Comparison of ENCODE assay signal across 8 cellular contexts in the genomic region with DNA sequence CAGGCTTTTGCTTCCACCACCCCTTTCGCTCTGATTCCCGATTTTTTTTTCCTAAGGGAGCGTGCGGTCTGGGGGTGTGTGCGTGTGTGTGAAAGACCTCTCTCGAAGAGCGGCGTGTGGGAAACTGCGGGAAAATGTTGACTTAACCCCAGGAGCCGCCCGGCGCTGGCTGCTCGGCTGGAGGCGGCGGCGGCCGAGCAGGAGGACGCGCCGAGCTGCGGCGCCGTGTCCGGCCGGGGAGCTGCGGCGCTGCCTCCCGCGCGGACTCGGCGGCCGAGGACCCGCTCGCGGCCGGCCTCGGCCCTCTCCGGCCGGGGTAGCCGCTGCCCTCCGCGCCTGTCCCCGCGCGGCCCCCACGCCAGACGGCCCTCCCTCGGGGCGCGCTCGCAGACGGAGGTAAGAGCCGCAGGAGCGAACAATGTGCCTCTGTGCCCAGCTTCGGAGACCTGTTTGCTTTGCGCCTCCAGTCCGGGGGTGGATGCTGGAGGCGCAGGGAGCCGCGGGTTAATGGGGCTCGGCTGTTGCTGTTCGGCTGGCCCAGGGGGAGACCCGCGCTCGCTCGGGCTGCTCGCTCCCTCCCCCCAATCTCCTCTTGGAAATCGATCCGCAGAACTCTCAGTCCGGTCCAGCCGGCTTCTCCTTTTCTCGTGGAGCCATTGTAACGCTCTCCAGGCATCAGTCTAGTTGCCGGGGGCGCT.
DNase-seq lines count a peak whose midpoint lies in the region; ATAC-seq and TF ChIP-seq lines count a peak whose summit lies in the region.

No MANE protein-coding gene starts in this region.

- TF ChIP-seq CTCF in brain microvascular endothelial cell (IDR thresholded peaks at IDR 0.05; ENCODE audit: low read depth, low read length, missing control alignments): no peak

- ATAC-seq in GM18873 (IDR thresholded peaks at IDR 0.05; ENCODE audit: low FRiP score, unreplicated experiment) (no peak), HG02938 (IDR thresholded peaks at IDR 0.05; ENCODE audit: unreplicated experiment) (no peak)

- peak; percentile 63 for DNase-seq in D341Med (ENCODE audit: low spot score)
- peak; percentile 22 for DNase-seq in HuH-7.5 (ENCODE audit: low spot score)
- DNase-seq in brain microvascular endothelial cell: peak; percentile 28
- peak; percentile 74 for DNase-seq in iris pigment epithelial cell (ENCODE audit: low read depth)
- no peak for DNase-seq in DMS114 treated with DMSO at 0.1 percent for 48 hours (lab: John Stamatoyannopoulos, UW; ENCODE audit: unreplicated experiment)

- no peaks in the 10 kb centered on the region for H3K9me3 ChIP-seq in stomach smooth muscle (ENCODE audit: control insufficient read depth in 2 of 2, low read length in 2 of 2)

- no peaks in the 10 kb centered on the region for H3K36me3 ChIP-seq in brain microvascular endothelial cell (replicated peaks)
- H3K36me3 ChIP-seq in stomach smooth muscle (ENCODE audit: control insufficient read depth in 2 of 2, insufficient read depth in 2 of 2, low read length in 2 of 2): no peaks in the 10 kb centered on the region

- H3K27me3 ChIP-seq in brain microvascular endothelial cell (replicated peaks) (no peaks in the 10 kb centered on the region), stomach smooth muscle (ENCODE audit: control insufficient read depth in 1 of 2, insufficient read depth in 2 of 2, low read length in 2 of 2) (no peaks in the 10 kb centered on the region)

- in situ Hi-C loops in brain microvascular endothelial cell (cut with HindIII; ENCODE audit: low pct_ligation_motif_present, low sequenced_read_pairs): no loop called here

- no peaks in the 10 kb centered on the region for H3K4me1 ChIP-seq in stomach smooth muscle (ENCODE audit: control insufficient read depth, insufficient read depth, low read length)

- H3K27ac ChIP-seq in brain microvascular endothelial cell (peak overlapping the region; percentile 76), stomach smooth muscle (ENCODE audit: low read length) (peak overlapping the region; percentile 89)

- H3K4me3 ChIP-seq in brain microvascular endothelial cell (ENCODE audit: low read depth, low read length) (peak overlapping the region; percentile 77), stomach smooth muscle (ENCODE audit: low read length in 2 of 2) (peak overlapping the region; percentile 86 to 90)

- peak overlapping the region; percentile 80 to 88 for H3K9ac ChIP-seq in stomach smooth muscle (ENCODE audit: low read length in 2 of 2)
